Comparison of ENCODE assay signal across 8 cellular contexts in the genomic region with DNA sequence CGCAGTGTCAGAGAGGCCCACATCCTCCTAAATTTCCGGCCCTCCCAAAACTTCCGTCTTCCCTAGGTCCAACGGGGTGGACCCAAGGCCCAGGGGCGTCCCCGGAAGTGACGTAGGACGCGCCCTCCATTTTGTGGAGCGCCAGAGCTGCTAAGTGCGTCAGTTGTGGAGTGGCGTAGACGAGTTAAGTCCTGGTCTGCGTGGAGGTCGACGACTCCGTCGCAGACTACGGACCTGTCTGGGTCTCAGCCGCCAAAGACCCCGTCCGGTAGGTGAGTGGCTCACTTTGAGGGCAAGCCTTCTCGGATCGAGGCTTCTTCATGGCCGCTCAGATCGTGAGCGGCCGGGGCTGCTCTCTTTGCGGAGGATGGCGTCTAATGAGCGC. TPM values are rescaled to one million over a fixed set of nuclear protein-coding genes. Genes with fewer than 3 reads are reported as not detected.
DNase-seq lines count a peak whose midpoint lies in the region; ATAC-seq and TF ChIP-seq lines count a peak whose summit lies in the region.

A gene (plus strand): TSS at position 159 of the 385 bp plus-strand sequence. CDS start 1,015 bp downstream, outside the sequence.

- H4K20me1 ChIP-seq in KMS-11 (ENCODE audit: insufficient read depth): peaks cover 7% of the 10 kb centered on the region; the same call in 1 of the 2 replicates

- TF ChIP-seq CTCF in KMS-11 (conservative IDR thresholded peaks at IDR 0.05; ENCODE audit: low read depth, low read length): no peak
- TF ChIP-seq CTCF in Peyer's patch (IDR thresholded peaks at IDR 0.05): no peak

- H2AFZ ChIP-seq in KMS-11 (ENCODE audit: low read depth): peak within 1 kb of the TSS; percentile 63

- H3K27ac ChIP-seq in KMS-11: peak within 1 kb of the TSS; percentile 100
- peak within 1 kb of the TSS; percentile 99 to 100 (median 100) for H3K27ac ChIP-seq in Peyer's patch
- H3K27ac ChIP-seq in muscle layer of colon (ENCODE audit: low read depth, low read length): peak within 1 kb of the TSS; percentile 100

- H3K4me3 ChIP-seq in KMS-11 (IDR thresholded peaks at IDR 0.05; ENCODE audit: insufficient read depth, low read depth, low read length) (no peak within 1 kb of the TSS), Peyer's patch (peak within 1 kb of the TSS; percentile 78 to 99 (median 86)), muscle layer of colon (ENCODE audit: low read depth in 1 of 2, low read length in 2 of 2) (peak within 1 kb of the TSS; percentile 78 to 100)

- peaks cover 25% of the 10 kb centered on the region for H3K79me2 ChIP-seq in KMS-11 (ENCODE audit: insufficient read depth, low read depth)

- H3K4me1 ChIP-seq in KMS-11 (ENCODE audit: low read depth, poor library complexity, severe bottlenecking) (peaks cover 18% of the 10 kb centered on the region), Peyer's patch (peaks cover 3 to 41% (median 12%) of the 10 kb centered on the region in 4 donors), muscle layer of colon (ENCODE audit: insufficient read depth, low read length) (peaks cover 34% of the 10 kb centered on the region)

- peaks cover 14% of the 10 kb centered on the region; the same call in 1 of the 2 replicates for H3K36me3 ChIP-seq in KMS-11 (ENCODE audit: insufficient read depth)
- peaks cover 0 to 39% (median 3%) of the 10 kb centered on the region in 3 donors for H3K36me3 ChIP-seq in Peyer's patch
- peaks cover 41% of the 10 kb centered on the region for H3K36me3 ChIP-seq in muscle layer of colon (ENCODE audit: insufficient read depth, low read length)

- H3K9ac ChIP-seq in KMS-11: peak within 1 kb of the TSS; percentile 99
- H3K9ac ChIP-seq in muscle layer of colon (ENCODE audit: low read length): peak within 1 kb of the TSS; percentile 100

- DNase-seq in DMS53 treated with DMSO at 0.1 percent for 48 hours (lab: John Stamatoyannopoulos, UW; ENCODE audit: unreplicated experiment): peak; percentile 60
- peak; percentile 95 to 99 (median 95) for DNase-seq in Peyer's patch
- DNase-seq in activated T-cell treated with anti-CD3 and anti-CD28 coated beads, Interleukin-2, amount 50 U/mL, for 48 hours: peak; percentile 96
- peak; percentile 90 for DNase-seq in stimulated activated CD8-positive, alpha-beta memory T cell treated with anti-CD3 and anti-CD28 coated beads, Interleukin-7, amount 100 ng/mL, for 24 hours (ENCODE audit: low read depth)

- peak within 1 kb of the TSS; percentile 88 for H3K4me2 ChIP-seq in KMS-11

- peak; percentile 98 for TF ChIP-seq POLR2A in Peyer's patch (IDR thresholded peaks at IDR 0.05)

- ATAC-seq in GM21737 (IDR thresholded peaks at IDR 0.05; ENCODE audit: unreplicated experiment) (peak; percentile 73), esophagus mucosa (peak; percentile 96)

- no peaks in the 10 kb centered on the region for H3K27me3 ChIP-seq in KMS-11 (ENCODE audit: insufficient read depth, low read depth)
- H3K27me3 ChIP-seq in Peyer's patch: no peaks in the 10 kb centered on the region
- H3K27me3 ChIP-seq in muscle layer of colon (ENCODE audit: control insufficient read depth in 1 of 2, insufficient read depth in 2 of 2, low read length in 2 of 2): no peaks in the 10 kb centered on the region

- no peaks in the 10 kb centered on the region for H3K9me3 ChIP-seq in Peyer's patch
- no peaks in the 10 kb centered on the region for H3K9me3 ChIP-seq in muscle layer of colon (ENCODE audit: low read length)

RNA-seq across cellular contexts. Expression of the gene that starts here (rescaled TPM):
- total RNA-seq in Peyer's patch: 100 to 1,000 TPM; 339 to 528 (median 434) TPM
- total RNA-seq in esophagus mucosa: 217 TPM
